Comparison of ENCODE assay signal across 26 cellular contexts in the genomic region with DNA sequence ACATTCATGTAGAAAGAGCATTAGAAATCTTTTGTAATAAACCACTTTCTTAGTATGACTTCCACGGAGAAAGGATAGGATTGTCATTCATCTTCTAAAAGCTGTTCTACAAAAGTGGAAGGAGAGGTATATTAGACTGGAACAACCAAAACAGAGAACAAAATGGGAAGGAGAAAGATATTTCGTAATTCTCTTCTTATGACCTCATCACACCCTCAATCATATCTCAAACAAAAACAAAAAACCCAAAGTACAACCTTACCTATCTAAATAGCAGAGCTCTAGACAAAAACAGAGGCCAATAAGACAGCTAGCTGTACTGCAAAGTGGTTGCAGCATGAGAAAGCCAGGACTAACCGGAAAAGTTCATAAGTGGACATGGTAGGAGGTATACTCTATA. TPM values are rescaled to one million over a fixed set of nuclear protein-coding genes. Genes with fewer than 3 reads are reported as not detected.
"Had no signal": no experiment of that assay in that cellular context is flagged by ENCODE, and none has a peak within 500 bp of the region (broad histone marks: within the 10 kb centered on the region; RNA-seq: fewer than 3 reads in every experiment).

No MANE protein-coding gene starts in this region.

- H3K9me3 ChIP-seq: adrenal gland had no signal

- H3K27me3 ChIP-seq: adrenal gland had no signal

- DNase-seq: activated CD4-positive, alpha-beta T cell treated with anti-CD3 and anti-CD28 coated beads for 36 hours; activated CD4-positive, alpha-beta T cell treated with anti-CD3 and anti-CD28 coated beads, Interleukin-2, amount 50 U/mL, for 4 hours; activated CD8-positive, alpha-beta memory T cell treated with anti-CD3 and anti-CD28 coated beads, Interleukin-2, amount 50 U/mL, for 48 hours; activated CD8-positive, alpha-beta T cell treated with anti-CD3 and anti-CD28 coated beads, Interleukin-2, amount 10 ng/mL, durations not matched to agents 7 days and 5 days; activated naive CD4-positive, alpha-beta T cell treated with anti-CD3 and anti-CD28 coated beads, Interleukin-2, amount 50 U/mL, for 16 hours; activated naive CD8-positive, alpha-beta T cell treated with anti-CD3 and anti-CD28 coated beads, Interleukin-2, amount 10 ng/mL, durations not matched to agents 7 days and 5 days; activated T-cell treated with anti-CD3 and anti-CD28 coated beads, Interleukin-2, amount 50 U/mL, for 1 hour; adrenal gland; anterior cingulate cortex; Karpas-422; MM.1S; NCI-H1105; NCI-H1436; NCI-H1694 treated with DMSO at 0.1 percent for 48 hours; NCI-H2029 treated with DMSO at 0.1 percent for 48 hours; NCI-H345; NCI-H510A; NCI-H526 treated with DMSO at 0.1 percent for 48 hours; NK-92 treated with Interleukin-12 subunit alpha and Interleukin-12 subunit beta, amount 100 ng/mL, for 24 hours; T-helper 17 cell; T-helper 9 cell; WERI-Rb-1 had no signal

- H3K4me1 ChIP-seq: adrenal gland had no signal

- H3K27ac ChIP-seq: adrenal gland, coronary artery, SK-N-MC, WERI-Rb-1 had no signal

- FAIRE-seq: K562 had no signal

- H3K4me3 ChIP-seq: adrenal gland, coronary artery, K562, SK-N-MC had no signal

- ATAC-seq: activated CD4-positive, alpha-beta T cell treated with anti-CD3 and anti-CD28 coated beads for 36 hours; activated CD8-positive, alpha-beta T cell treated with anti-CD3 and anti-CD28 coated beads, Interleukin-2, amount 10 ng/mL, durations not matched to agents 7 days and 5 days; K562; T-helper 17 cell had no signal

- H3K36me3 ChIP-seq: adrenal gland, WERI-Rb-1 had no signal

RNA-seq across cellular contexts. Expression of a gene that starts 46.3 kb away (rescaled TPM):
- total RNA-seq: activated CD8-positive, alpha-beta T cell treated with anti-CD3 and anti-CD28 coated beads, Interleukin-2, amount 10 ng/mL, durations not matched to agents 7 days and 5 days; activated naive CD8-positive, alpha-beta T cell treated with anti-CD3 and anti-CD28 coated beads, Interleukin-2, amount 10 ng/mL, durations not matched to agents 7 days and 5 days; RPMI7951 had no signal
